Comparison of ENCODE assay signal across 22 cellular contexts in the genomic region with DNA sequence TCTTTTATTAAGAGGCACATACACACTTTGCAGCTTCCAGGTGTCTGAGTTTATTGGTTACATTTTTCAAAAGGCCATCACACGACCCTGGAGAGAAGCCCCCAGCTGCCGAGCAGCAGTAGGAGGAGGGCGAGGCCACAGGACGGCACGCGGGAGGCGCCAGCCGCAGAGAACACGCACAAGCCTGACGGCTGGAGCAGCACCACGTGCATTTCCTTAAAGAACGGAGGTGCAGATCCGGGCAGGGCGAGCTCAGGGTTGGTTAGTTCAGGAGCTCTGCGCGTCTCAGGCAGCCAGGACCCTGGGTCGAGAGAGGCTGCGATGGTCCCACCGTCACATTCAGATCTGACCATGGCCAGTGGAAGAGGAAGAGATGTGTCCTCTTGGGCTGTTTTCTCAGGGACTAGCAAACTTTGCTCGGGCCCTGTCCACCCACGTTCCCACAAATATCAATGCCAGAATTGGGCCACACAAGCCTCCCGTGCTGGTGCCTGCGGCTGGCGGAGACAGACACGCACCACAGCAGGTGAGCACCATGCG.
A peak's percentile ranks its signal among the peaks of the same experiment; 100 is the strongest.
DNase-seq lines count a peak whose midpoint lies in the region; ATAC-seq and TF ChIP-seq lines count a peak whose summit lies in the region.
"Had no signal": no experiment of that assay in that cellular context is flagged by ENCODE, and none has a peak within 500 bp of the region (broad histone marks: within the 10 kb centered on the region; RNA-seq: fewer than 3 reads in every experiment).

No MANE protein-coding gene starts in this region.

- no peaks in the 10 kb centered on the region for H3K27me3 ChIP-seq in ovary

- H3K27ac ChIP-seq in ovary: no peak overlapping the region
- H3K27ac ChIP-seq: KMS-11 had no signal

- no peaks in the 10 kb centered on the region for H3K36me3 ChIP-seq in ovary

- POLR2A ChIA-PET in activated CD4-positive, alpha-beta T cell treated with anti-CD3 and anti-CD28 coated beads for 36 hours (lab: Charles Lee): no interaction called here

- no peak overlapping the region for H3K4me3 Mint-ChIP-seq in activated CD4-positive, alpha-beta T cell treated with anti-CD3 and anti-CD28 coated beads for 36 hours
- H3K4me3 Mint-ChIP-seq: B cell had no signal

- no peaks in the 10 kb centered on the region for H3K9me3 ChIP-seq in ovary

- H3K27me3 Mint-ChIP-seq in activated CD4-positive, alpha-beta T cell treated with anti-CD3 and anti-CD28 coated beads for 36 hours: peaks cover 59% of the 10 kb centered on the region

- DNase-seq in activated CD4-positive, alpha-beta T cell treated with anti-CD3 and anti-CD28 coated beads for 36 hours: peak; percentile 17
- no peak for DNase-seq in activated CD4-positive, alpha-beta T cell treated with anti-CD3 and anti-CD28 coated beads for 1 hour
- DNase-seq in NB4 (ENCODE audit: low read depth): peak; percentile 18
- DNase-seq in left lobe of liver (ENCODE audit: low spot score): peak; percentile 38
- DNase-seq in sciatic nerve (ENCODE audit: low spot score): no peak
- DNase-seq in NCI-H82 treated with DMSO at 0.1 percent for 48 hours (lab: John Stamatoyannopoulos, UW; ENCODE audit: unreplicated experiment): no peak
- DNase-seq in ovary: no peak
- DNase-seq: CD4-positive, alpha-beta memory T cell; DMS153; MV-4-11; NCI-H1417 treated with DMSO at 0.1 percent for 48 hours; NCI-H2029; NCI-H2171; NCI-H446; NCI-H526 treated with DMSO at 0.1 percent for 48 hours; NK-92 treated with Interleukin-12 subunit alpha and Interleukin-12 subunit beta, amount 100 ng/mL, for 24 hours; OCI-M1; Right ventricle myocardium superior had no signal

- H3K4me1 Mint-ChIP-seq in activated CD4-positive, alpha-beta T cell treated with anti-CD3 and anti-CD28 coated beads for 36 hours: peaks cover 33% of the 10 kb centered on the region

- H3K4me1 ChIP-seq in ovary (ENCODE audit: insufficient read depth): no peaks in the 10 kb centered on the region

- H3K27ac Mint-ChIP-seq in activated CD4-positive, alpha-beta T cell treated with anti-CD3 and anti-CD28 coated beads for 36 hours: no peak overlapping the region
- H3K27ac Mint-ChIP-seq: B cell had no signal

- H3K36me3 Mint-ChIP-seq in activated CD4-positive, alpha-beta T cell treated with anti-CD3 and anti-CD28 coated beads for 36 hours (ENCODE audit: low read depth): no peaks in the 10 kb centered on the region
- H3K36me3 Mint-ChIP-seq: CD4-positive, alpha-beta memory T cell had no signal

- no peak for TF ChIP-seq CTCF in NB4 (IDR thresholded peaks at IDR 0.05; ENCODE audit: low read depth, low read length)
- no peak for TF ChIP-seq CTCF in ovary (IDR thresholded peaks at IDR 0.05)

- WGBS in ovary, 3 donors: 64 to 76% (median 72%) methylated on average over 26 of the region's 26 CpGs

- intact Hi-C loops in activated CD4-positive, alpha-beta T cell treated with anti-CD3 and anti-CD28 coated beads for 36 hours (cut with DNase I, micrococcal nuclease): loop anchor here in 1 of 2 experiments (10.0 kb wide), 1 partner anchor 120 kb away; a partner anchor contains a TSS
- intact Hi-C loops in sciatic nerve (cut with DNase I): loop anchor here (10.0 kb wide), 1 partner anchor 740 kb away; a partner anchor contains a TSS
- intact Hi-C loops in ovary (cut with DNase I): no loop called here

- ATAC-seq in activated CD4-positive, alpha-beta T cell treated with anti-CD3 and anti-CD28 coated beads for 36 hours: no peak
- ATAC-seq in left lobe of liver (no peak), sciatic nerve (peak; percentile 21), GM19035 (IDR thresholded peaks at IDR 0.05; ENCODE audit: unreplicated experiment) (no peak)

- H3K4me3 ChIP-seq in NB4 (ENCODE audit: low read depth, low read length) (no peak overlapping the region), ovary (no peak overlapping the region)
- H3K4me3 ChIP-seq: GM12878 had no signal

- TF ChIP-seq EP300 in ovary (IDR thresholded peaks at IDR 0.05): no peak

- CTCF ChIA-PET in activated CD4-positive, alpha-beta T cell treated with anti-CD3 and anti-CD28 coated beads for 36 hours (lab: Charles Lee): interaction anchor here (1.3 kb wide), 1 partner anchor 11 kb away, joined by 4 read pairs; no protein-coding TSS in a partner anchor

- TF ChIP-seq POLR2A in NB4 (IDR thresholded peaks at IDR 0.05; ENCODE audit: extremely low read depth, insufficient read length): no peak
- no peak for TF ChIP-seq POLR2A in ovary (IDR thresholded peaks at IDR 0.05)

- H3K9me3 Mint-ChIP-seq in activated CD4-positive, alpha-beta T cell treated with anti-CD3 and anti-CD28 coated beads for 36 hours (ENCODE audit: low read depth): no peaks in the 10 kb centered on the region

Comparison
In these comparisons a context has a peak if more than half of its experiments do, and no peak if none do; other contexts are left out.
1. DNase-seq: peak in activated CD4-positive, alpha-beta T cell treated with anti-CD3 and anti-CD28 coated beads for 36 hours (single experiment), NB4 (single experiment) and left lobe of liver (single experiment); none in activated CD4-positive, alpha-beta T cell treated with anti-CD3 and anti-CD28 coated beads for 1 hour (single experiment), sciatic nerve (single experiment), NCI-H82 treated with DMSO at 0.1 percent for 48 hours (single experiment) and ovary (0 of 5).